8 cellular contexts compared by ENCODE assay signal in genomic region chr7:112411186-112411795, GRCh38. TPM values are rescaled to one million over a fixed set of nuclear protein-coding genes. Genes with fewer than 3 reads are reported as not detected.
A peak's percentile ranks its signal among the peaks of the same experiment; 100 is the strongest.
DNase-seq lines count a peak whose midpoint lies in the region; ATAC-seq, FAIRE-seq and TF ChIP-seq lines count a peak whose summit lies in the region.

No MANE protein-coding gene starts in this region.

- peak; percentile 74 for FAIRE-seq in islet of Langerhans (lab: Jason Lieb, UNC)
- FAIRE-seq in urothelium cell line (lab: Jason Lieb, UNC): no peak

- peaks cover 12% of the 10 kb centered on the region for H3K4me1 Mint-ChIP-seq in WTC11

- POLR2A ChIA-PET in WTC11 (lab: Charles Lee): no interaction called here

- DNase-seq in AG09319 (ENCODE audit: extremely low read depth, low read depth) (no peak), WTC11 (ENCODE audit: low spot score) (no peak), urothelium cell line (ENCODE audit: low spot score) (peak; percentile 16), GOT3 (lab: John Stamatoyannopoulos, UW) (no peak)
- no peak for DNase-seq in stimulated activated CD4-positive, alpha-beta T cell treated with anti-CD3 and anti-CD28 coated beads, Interleukin-15, amount 100 ng/mL, for 24 hours

- no peak overlapping the region for H3K27ac Mint-ChIP-seq in WTC11

- TF ChIP-seq CTCF in AG09319 (IDR thresholded peaks at IDR 0.05; ENCODE audit: low read depth, low read length) (peak; percentile 71), WTC11 (IDR thresholded peaks at IDR 0.05) (no peak)

- ATAC-seq in WTC11 (peak; percentile 60), HG03378 (IDR thresholded peaks at IDR 0.05; ENCODE audit: unreplicated experiment) (no peak)

- H3K36me3 Mint-ChIP-seq in WTC11: no peaks in the 10 kb centered on the region

- TF ChIP-seq EP300 in Ishikawa (IDR thresholded peaks at IDR 0.05; ENCODE audit: borderline replicate concordance): no peak

- H3K4me3 Mint-ChIP-seq in WTC11: no peak overlapping the region

- H3K27me3 Mint-ChIP-seq in WTC11 (ENCODE audit: low read depth): no peaks in the 10 kb centered on the region

- CTCF ChIA-PET in WTC11 (lab: Charles Lee): no interaction called here

- TF ChIP-seq RAD21 in Ishikawa (IDR thresholded peaks at IDR 0.05; ENCODE audit: low read depth): peak; percentile 67

- no peaks in the 10 kb centered on the region for H3K9me3 Mint-ChIP-seq in WTC11

TF ChIP-seq in Ishikawa, 13 proteins besides CTCF, POLR2A, EP300 and RAD21:
- no peak for TF ChIP-seq TCF12 (IDR thresholded peaks at IDR 0.05; ENCODE audit: low read depth)
- no peak for TF ChIP-seq REST (IDR thresholded peaks at IDR 0.05; ENCODE audit: low read depth)
- no peak for TF ChIP-seq CREB1 (IDR thresholded peaks at IDR 0.05; ENCODE audit: low read depth)
- no peak for TF ChIP-seq YY1 (IDR thresholded peaks at IDR 0.05; ENCODE audit: low read depth)
- TF ChIP-seq EGR1 (IDR thresholded peaks at IDR 0.05): no peak
- no peak for TF ChIP-seq MAX (IDR thresholded peaks at IDR 0.05)
- no peak for TF ChIP-seq TAF1 (IDR thresholded peaks at IDR 0.05; ENCODE audit: low read depth)
- TF ChIP-seq FOXM1 (IDR thresholded peaks at IDR 0.05; ENCODE audit: borderline replicate concordance, low read depth): no peak
- TF ChIP-seq ZBTB7A (IDR thresholded peaks at IDR 0.05; ENCODE audit: low read depth): no peak
- TF ChIP-seq NFIC (IDR thresholded peaks at IDR 0.05): no peak

TF ChIP-seq in WTC11, 78 proteins besides CTCF, POLR2A, EP300 and RAD21 (continues in another document):
- TF ChIP-seq ZNF425 (CRISPR knock-in tag; conservative IDR thresholded peaks at IDR 0.05): no peak
- no peak for TF ChIP-seq ZBTB21 (CRISPR knock-in tag; IDR thresholded peaks at IDR 0.05; ENCODE audit: borderline replicate concordance)
- TF ChIP-seq ZNF671 (CRISPR knock-in tag; IDR thresholded peaks at IDR 0.05): no peak
- no peak for TF ChIP-seq ZNF219 (CRISPR knock-in tag; IDR thresholded peaks at IDR 0.05; ENCODE audit: borderline replicate concordance)
- no peak for TF ChIP-seq ZSCAN18 (CRISPR knock-in tag; IDR thresholded peaks at IDR 0.05)
- TF ChIP-seq PREB (CRISPR knock-in tag; IDR thresholded peaks at IDR 0.05; ENCODE audit: borderline replicate concordance): no peak
- no peak for TF ChIP-seq AR (CRISPR knock-in tag; IDR thresholded peaks at IDR 0.05)
- TF ChIP-seq MYBL2 (CRISPR knock-in tag; IDR thresholded peaks at IDR 0.05): no peak
- no peak for TF ChIP-seq HMGA2 (CRISPR knock-in tag; IDR thresholded peaks at IDR 0.05)
- no peak for TF ChIP-seq ZBTB43 (CRISPR knock-in tag; IDR thresholded peaks at IDR 0.05)
- no peak for TF ChIP-seq ARID4B (CRISPR knock-in tag; IDR thresholded peaks at IDR 0.05; ENCODE audit: borderline replicate concordance)
- no peak for TF ChIP-seq TEAD4 (CRISPR knock-in tag; IDR thresholded peaks at IDR 0.05)

RNA-seq across cellular contexts. Expression of gene IFRD1, which starts 39.0 kb away (rescaled TPM):
- total RNA-seq in WTC11 (2021): 30.5 to 37.9 TPM (median 31.2 TPM) in 3 replicates
